In genomic region chr1:11979028-11979427, GRCh38 we compare ENCODE assay signal across 1 cellular context.
TF ChIP-seq lines count a peak whose summit lies in the region.

No MANE protein-coding gene starts in this region.

TF ChIP-seq in HepG2, 621 proteins besides CTCF, POLR2A, EP300 and RAD21:
- TF ChIP-seq ZEB1 (IDR thresholded peaks at IDR 0.05; ENCODE audit: insufficient replicate concordance, low read depth): peak; percentile 6
TF ChIP-seq in HepG2: peak in this region for 1; not testable (repeated sequence) for 620.
